11 cellular contexts compared by ENCODE assay signal in the genomic region with DNA sequence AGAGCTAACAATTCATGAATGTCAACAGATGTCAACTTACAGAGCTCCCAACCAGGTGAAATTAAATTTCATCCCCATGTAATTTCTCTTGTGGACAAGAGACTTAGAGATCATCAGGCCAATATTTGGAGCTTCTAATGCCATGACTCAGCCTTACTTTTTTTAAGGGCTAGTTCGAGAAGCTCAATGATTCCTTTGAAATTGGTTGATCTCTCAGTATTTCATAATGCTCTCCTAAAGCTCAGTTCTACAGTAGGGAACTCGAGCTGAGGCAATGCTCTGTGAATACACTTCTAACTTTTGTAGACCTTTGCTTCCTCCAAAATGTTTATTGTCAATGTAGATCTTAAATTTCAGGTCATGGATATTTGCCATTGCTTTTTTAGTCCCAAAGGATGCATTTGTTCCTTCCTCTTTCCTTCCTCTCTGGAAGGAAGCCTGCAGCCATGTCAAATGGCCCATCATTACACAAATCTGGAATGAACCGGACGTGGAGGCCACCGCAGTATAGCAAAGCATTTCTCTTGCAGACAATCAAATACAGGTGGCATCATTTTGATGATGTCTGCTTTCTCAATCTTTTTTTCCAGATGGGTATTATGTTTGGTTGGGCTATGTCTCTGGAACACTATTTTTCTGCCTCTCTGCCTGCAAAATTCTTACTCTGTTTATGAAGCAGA. TPM values are rescaled to one million over a fixed set of nuclear protein-coding genes. Genes with fewer than 3 reads are reported as not detected.
DNase-seq lines count a peak whose midpoint lies in the region; ATAC-seq lines count a peak whose summit lies in the region.
"Had no signal": no experiment of that assay in that cellular context is flagged by ENCODE, and none has a peak within 500 bp of the region (broad histone marks: within the 10 kb centered on the region; RNA-seq: fewer than 3 reads in every experiment).

No MANE protein-coding gene starts in this region.

- no peaks in the 10 kb centered on the region for H3K79me1 ChIP-seq in trophoblast cell (ENCODE audit: low read length)

- no peak overlapping the region for H3K4ac ChIP-seq in trophoblast cell (ENCODE audit: low read depth, low read length)

- peak overlapping the region; percentile 94 for H3K4me3 Mint-ChIP-seq in activated CD4-positive, alpha-beta T cell treated with anti-CD3 and anti-CD28 coated beads for 36 hours
- H3K4me3 Mint-ChIP-seq in stimulated activated effector memory CD8-positive, alpha-beta T cell treated with anti-CD3 and anti-CD28 coated beads, Interleukin-12 subunit alpha, Interleukin-12 subunit beta, amount 100 ng/mL, for 72 hours, result peak overlapping the region; percentile 99

- POLR2A ChIA-PET in activated CD4-positive, alpha-beta T cell treated with anti-CD3 and anti-CD28 coated beads for 36 hours (lab: Charles Lee), result interaction anchor here (0.8 to 1.1 kb wide), 3 partner anchors 14 to 29 kb away, joined by 3 to 4 read pairs (median 3); partner anchors contain the start of gene STARD5

- H3K36me3 ChIP-seq in KOPT-K1 (ENCODE audit: insufficient read depth, low read length), result peaks cover 18% of the 10 kb centered on the region
- H3K36me3 ChIP-seq in trophoblast cell (ENCODE audit: control insufficient read depth in 1 of 2, insufficient read depth in 2 of 2, low read length in 2 of 2), result no peaks in the 10 kb centered on the region

- no peak overlapping the region for H2AK5ac ChIP-seq in trophoblast cell (ENCODE audit: low read length)

- H3K9me3 ChIP-seq in KOPT-K1 (ENCODE audit: insufficient read depth, low read length, poor library complexity, severe bottlenecking) (no peaks in the 10 kb centered on the region), trophoblast cell (ENCODE audit: insufficient read depth, low read depth, low read length) (no peaks in the 10 kb centered on the region)

- H3K27me3 Mint-ChIP-seq in activated CD4-positive, alpha-beta T cell treated with anti-CD3 and anti-CD28 coated beads for 36 hours, result no peaks in the 10 kb centered on the region

- no peak overlapping the region for H4K12ac ChIP-seq in trophoblast cell (ENCODE audit: low read depth, low read length)

- H3K4me1 Mint-ChIP-seq in activated CD4-positive, alpha-beta T cell treated with anti-CD3 and anti-CD28 coated beads for 36 hours, result peaks cover 61% of the 10 kb centered on the region
- H3K4me1 Mint-ChIP-seq in stimulated activated effector memory CD8-positive, alpha-beta T cell treated with anti-CD3 and anti-CD28 coated beads, Interleukin-12 subunit alpha, Interleukin-12 subunit beta, amount 100 ng/mL, for 72 hours, result peaks cover 98% of the 10 kb centered on the region

- no peaks in the 10 kb centered on the region for H3K27me3 ChIP-seq in trophoblast cell (ENCODE audit: insufficient read depth, low read length)

- H4K91ac ChIP-seq in trophoblast cell (ENCODE audit: low read depth, low read length), result no peak overlapping the region

- H3K4me2 ChIP-seq in trophoblast cell (ENCODE audit: low read length), result no peak overlapping the region

- intact Hi-C loops in activated CD4-positive, alpha-beta T cell treated with anti-CD3 and anti-CD28 coated beads for 36 hours (cut with DNase I, micrococcal nuclease), result loop anchor here (1.0 to 10.0 kb wide), 11 partner anchors 9 to 1325 kb away; partner anchors contain the start of genes MEX3B (in 2 of the 2), RPS17 (in 2 of the 2), TLNRD1 (in 2 of the 2) and BCL2A1 (in 1 of the 2)

- CTCF ChIA-PET in activated CD4-positive, alpha-beta T cell treated with anti-CD3 and anti-CD28 coated beads for 36 hours (lab: Charles Lee), result interaction anchor here (0.8 to 2.7 kb wide), 6 partner anchors 9 to 29 kb away, joined by 3 to 18 read pairs (median 8); no protein-coding TSS in a partner anchor

- H2BK12ac ChIP-seq in trophoblast cell (ENCODE audit: low read length), result no peak overlapping the region

- H3K9ac ChIP-seq in trophoblast cell (ENCODE audit: low read length), result no peak overlapping the region

- peaks cover 44% of the 10 kb centered on the region for H3K36me3 Mint-ChIP-seq in activated CD4-positive, alpha-beta T cell treated with anti-CD3 and anti-CD28 coated beads for 36 hours (ENCODE audit: low read depth)
- H3K36me3 Mint-ChIP-seq in stimulated activated effector memory CD8-positive, alpha-beta T cell treated with anti-CD3 and anti-CD28 coated beads, Interleukin-12 subunit alpha, Interleukin-12 subunit beta, amount 100 ng/mL, for 72 hours, result peaks cover 40% of the 10 kb centered on the region

- WGBS in trophoblast cell (ENCODE audit: extremely low coverage, insufficient coverage, insufficient read length), result no CpG with 5 or more reads among the region's 5 CpGs

- H4K8ac ChIP-seq in trophoblast cell (ENCODE audit: low read depth, low read length), result no peak overlapping the region

- no peak overlapping the region for H2AFZ ChIP-seq in trophoblast cell (ENCODE audit: insufficient read depth, low read length, poor library complexity)

- no peaks in the 10 kb centered on the region for H3K4me1 ChIP-seq in trophoblast cell (ENCODE audit: control insufficient read depth in 1 of 2, insufficient read depth in 2 of 2, low read length in 2 of 2)

- no peak overlapping the region for H3K23ac ChIP-seq in trophoblast cell (ENCODE audit: low read length)

- H3K14ac ChIP-seq in trophoblast cell (ENCODE audit: low read length), result no peak overlapping the region

- H3K18ac ChIP-seq in trophoblast cell (ENCODE audit: low read length), result no peak overlapping the region

- H3K27ac ChIP-seq in KOPT-K1 (ENCODE audit: low read depth, low read length, poor library complexity, severe bottlenecking) (peak overlapping the region; percentile 98), caudate nucleus (ENCODE audit: low read depth, low read length) (peak overlapping the region; percentile 65), trophoblast cell (ENCODE audit: low read depth, low read length) (no peak overlapping the region)

- ATAC-seq in activated CD4-positive, alpha-beta T cell treated with anti-CD3 and anti-CD28 coated beads for 36 hours, result no peak
- ATAC-seq in stimulated activated effector memory CD8-positive, alpha-beta T cell treated with anti-CD3 and anti-CD28 coated beads, Interleukin-12 subunit alpha, Interleukin-12 subunit beta, amount 100 ng/mL, for 72 hours, result no peak
- ATAC-seq in HG03196 (IDR thresholded peaks at IDR 0.05; ENCODE audit: unreplicated experiment), result no peak

- DNase-seq in activated CD4-positive, alpha-beta T cell treated with anti-CD3 and anti-CD28 coated beads for 36 hours, result peak; percentile 39
- DNase-seq in activated CD4-positive, alpha-beta T cell treated with anti-CD3 and anti-CD28 coated beads, Interleukin-2, amount 50 U/mL, for 48 hours, result no peak
- DNase-seq in caudate nucleus (lab: John Stamatoyannopoulos, UW) (no peak), trophoblast cell (no peak)
- DNase-seq in stimulated activated effector memory CD8-positive, alpha-beta T cell treated with anti-CD3 and anti-CD28 coated beads, Interleukin-12 subunit alpha, Interleukin-12 subunit beta, amount 100 ng/mL, for 72 hours (ENCODE audit: low spot score in 2 of 2), result no peak
- no peak for DNase-seq in stimulated activated CD4-positive, alpha-beta T cell treated with anti-CD3 and anti-CD28 coated beads, Interleukin-4, amount 100 ng/mL, for 24 hours
- DNase-seq: anterior cingulate cortex, mammary epithelial cell, NCI-H2081 had no signal

- H3K4me3 ChIP-seq in trophoblast cell (ENCODE audit: low read depth, low read length), result no peak overlapping the region

- no peak overlapping the region for H2BK120ac ChIP-seq in trophoblast cell (ENCODE audit: insufficient read depth, low read length, poor library complexity)

- no peaks in the 10 kb centered on the region for H3K79me2 ChIP-seq in trophoblast cell (ENCODE audit: control insufficient read depth, insufficient read depth, low read length, poor library complexity)

- no peak overlapping the region for H2BK5ac ChIP-seq in trophoblast cell (ENCODE audit: low read depth, low read length, poor library complexity)

- peak overlapping the region; percentile 98 for H3K27ac Mint-ChIP-seq in activated CD4-positive, alpha-beta T cell treated with anti-CD3 and anti-CD28 coated beads for 36 hours
- peak overlapping the region; percentile 98 for H3K27ac Mint-ChIP-seq in stimulated activated effector memory CD8-positive, alpha-beta T cell treated with anti-CD3 and anti-CD28 coated beads, Interleukin-12 subunit alpha, Interleukin-12 subunit beta, amount 100 ng/mL, for 72 hours

- no peaks in the 10 kb centered on the region for H3K9me3 Mint-ChIP-seq in activated CD4-positive, alpha-beta T cell treated with anti-CD3 and anti-CD28 coated beads for 36 hours (ENCODE audit: low read depth)
- H3K9me3 Mint-ChIP-seq in stimulated activated effector memory CD8-positive, alpha-beta T cell treated with anti-CD3 and anti-CD28 coated beads, Interleukin-12 subunit alpha, Interleukin-12 subunit beta, amount 100 ng/mL, for 72 hours, result no peaks in the 10 kb centered on the region

RNA-seq across cellular contexts. Expression of gene STARD5, which starts 28.3 kb away (rescaled TPM):
- total RNA-seq in activated CD4-positive, alpha-beta T cell treated with anti-CD3 and anti-CD28 coated beads for 36 hours, result 1 to 10 TPM; 8.9 to 9.2 TPM
- 2.6 and 2.7 TPM in 2 replicates for polyA plus RNA-seq in trophoblast cell (2013)
